Comparison of ENCODE assay signal across 1 cellular context in the genomic region with DNA sequence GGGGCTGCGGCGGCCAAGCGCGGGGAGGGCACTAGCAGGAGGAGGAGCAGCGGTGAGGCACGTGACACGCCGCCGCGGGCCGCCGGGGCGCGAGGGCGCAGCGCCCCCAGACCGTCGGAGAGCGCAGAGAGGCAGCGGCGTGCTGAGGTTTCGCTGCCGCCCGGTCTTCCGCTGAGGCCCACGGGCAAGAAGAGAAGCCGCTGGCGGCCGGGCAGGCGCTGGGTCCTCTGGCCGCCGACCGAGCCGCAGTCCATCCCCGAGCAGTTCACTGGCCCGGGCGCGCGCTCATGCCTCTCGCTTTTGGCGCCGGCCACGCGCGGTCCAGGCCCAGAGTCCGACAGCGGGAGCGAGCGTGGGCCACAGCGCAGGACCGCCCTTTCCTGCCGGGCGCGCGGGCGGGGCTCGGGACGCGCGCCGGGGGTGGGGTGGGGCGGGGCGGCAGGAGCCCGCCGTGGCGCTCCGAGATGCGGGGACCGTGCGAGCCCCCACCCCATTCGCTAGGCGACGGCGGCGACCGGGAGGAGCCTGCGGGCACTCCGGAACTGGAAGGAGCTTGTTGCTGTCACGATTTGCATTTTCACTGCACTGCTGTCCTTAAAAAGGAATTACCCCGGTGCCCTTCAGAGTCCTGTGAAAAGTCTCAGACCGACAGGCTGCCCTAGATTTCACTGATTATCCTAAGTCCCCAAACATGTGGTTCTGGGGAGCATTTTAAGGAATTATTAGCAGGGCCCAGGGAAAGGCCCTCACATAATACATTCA.
TF ChIP-seq lines count a peak whose summit lies in the region.

A gene with protein sequence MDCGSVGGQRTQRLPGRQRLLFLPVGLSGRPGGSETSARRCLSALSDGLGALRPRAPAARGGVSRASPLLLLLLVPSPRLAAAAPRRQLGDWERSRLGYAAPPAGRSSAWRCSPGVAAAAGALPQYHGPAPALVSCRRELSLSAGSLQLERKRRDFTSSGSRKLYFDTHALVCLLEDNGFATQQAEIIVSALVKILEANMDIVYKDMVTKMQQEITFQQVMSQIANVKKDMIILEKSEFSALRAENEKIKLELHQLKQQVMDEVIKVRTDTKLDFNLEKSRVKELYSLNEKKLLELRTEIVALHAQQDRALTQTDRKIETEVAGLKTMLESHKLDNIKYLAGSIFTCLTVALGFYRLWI (minus strand): TSS at position 382 of the 762 bp plus-strand sequence. CDS start 128 bp downstream, at position 254.

TF ChIP-seq in GM12878, 131 proteins besides CTCF, POLR2A, EP300 and RAD21 (continued from another document and continues in another):
- TF ChIP-seq, protein P1, sequence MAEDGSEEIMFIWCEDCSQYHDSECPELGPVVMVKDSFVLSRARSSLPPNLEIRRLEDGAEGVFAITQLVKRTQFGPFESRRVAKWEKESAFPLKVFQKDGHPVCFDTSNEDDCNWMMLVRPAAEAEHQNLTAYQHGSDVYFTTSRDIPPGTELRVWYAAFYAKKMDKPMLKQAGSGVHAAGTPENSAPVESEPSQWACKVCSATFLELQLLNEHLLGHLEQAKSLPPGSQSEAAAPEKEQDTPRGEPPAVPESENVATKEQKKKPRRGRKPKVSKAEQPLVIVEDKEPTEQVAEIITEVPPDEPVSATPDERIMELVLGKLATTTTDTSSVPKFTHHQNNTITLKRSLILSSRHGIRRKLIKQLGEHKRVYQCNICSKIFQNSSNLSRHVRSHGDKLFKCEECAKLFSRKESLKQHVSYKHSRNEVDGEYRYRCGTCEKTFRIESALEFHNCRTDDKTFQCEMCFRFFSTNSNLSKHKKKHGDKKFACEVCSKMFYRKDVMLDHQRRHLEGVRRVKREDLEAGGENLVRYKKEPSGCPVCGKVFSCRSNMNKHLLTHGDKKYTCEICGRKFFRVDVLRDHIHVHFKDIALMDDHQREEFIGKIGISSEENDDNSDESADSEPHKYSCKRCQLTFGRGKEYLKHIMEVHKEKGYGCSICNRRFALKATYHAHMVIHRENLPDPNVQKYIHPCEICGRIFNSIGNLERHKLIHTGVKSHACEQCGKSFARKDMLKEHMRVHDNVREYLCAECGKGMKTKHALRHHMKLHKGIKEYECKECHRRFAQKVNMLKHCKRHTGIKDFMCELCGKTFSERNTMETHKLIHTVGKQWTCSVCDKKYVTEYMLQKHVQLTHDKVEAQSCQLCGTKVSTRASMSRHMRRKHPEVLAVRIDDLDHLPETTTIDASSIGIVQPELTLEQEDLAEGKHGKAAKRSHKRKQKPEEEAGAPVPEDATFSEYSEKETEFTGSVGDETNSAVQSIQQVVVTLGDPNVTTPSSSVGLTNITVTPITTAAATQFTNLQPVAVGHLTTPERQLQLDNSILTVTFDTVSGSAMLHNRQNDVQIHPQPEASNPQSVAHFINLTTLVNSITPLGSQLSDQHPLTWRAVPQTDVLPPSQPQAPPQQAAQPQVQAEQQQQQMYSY (CRISPR knock-in tag; IDR thresholded peaks at IDR 0.05) = no peak
- TF ChIP-seq FOS (IDR thresholded peaks at IDR 0.05; ENCODE audit: borderline replicate concordance, extremely low read depth, insufficient read length) (no peak), CEBPB (IDR thresholded peaks at IDR 0.05; ENCODE audit: borderline replicate concordance in 1 of 2, low read depth in 2 of 2, low read length in 2 of 2) (no peak), POLR2AphosphoS2 (IDR thresholded peaks at IDR 0.05; ENCODE audit: low read depth, low read length) (peak; percentile 78; the same call in 1 of the 2 replicates), HDAC6 (IDR thresholded peaks at IDR 0.05; ENCODE audit: unreplicated experiment) (no peak), CREM (IDR thresholded peaks at IDR 0.05; ENCODE audit: low read depth) (no peak), EZH2 (IDR thresholded peaks at IDR 0.05; ENCODE audit: borderline replicate concordance, control insufficient read depth, low read depth, low read length) (no peak), SREBF2 (IDR thresholded peaks at IDR 0.05; ENCODE audit: low read length) (no peak), STAT3 (IDR thresholded peaks at IDR 0.05; ENCODE audit: low read depth, low read length) (no peak), MYB (IDR thresholded peaks at IDR 0.05; ENCODE audit: borderline replicate concordance, low read depth, low read length) (no peak), TCF3 (IDR thresholded peaks at IDR 0.05; ENCODE audit: borderline replicate concordance, insufficient read depth, low read depth, low read length) (peak; percentile 45; the same call in 1 of the 2 replicates), TCF12 (IDR thresholded peaks at IDR 0.05; ENCODE audit: low read depth, low read length) (peak; percentile 23; the same call in 1 of the 2 replicates), MEF2B (IDR thresholded peaks at IDR 0.05; ENCODE audit: partially characterized antibody, poor library complexity, severe bottlenecking) (no peak), TCF7 (IDR thresholded peaks at IDR 0.05; ENCODE audit: borderline replicate concordance) (no peak), MTA2 (IDR thresholded peaks at IDR 0.05; ENCODE audit: low read depth) (no peak), ZBED1 (IDR thresholded peaks at IDR 0.05; ENCODE audit: borderline replicate concordance) (peak; percentile 58; the same call in 1 of the 2 replicates), EED (IDR thresholded peaks at IDR 0.05; ENCODE audit: low read depth) (no peak), BRCA1 (IDR thresholded peaks at IDR 0.05; ENCODE audit: low read depth, low read length) (peak; percentile 19; the same call in 1 of the 2 replicates), SMC3 (IDR thresholded peaks at IDR 0.05; ENCODE audit: borderline replicate concordance, low read length) (no peak), CHD1 (IDR thresholded peaks at IDR 0.05; ENCODE audit: low read depth, low read length) (no peak), CHD2 (IDR thresholded peaks at IDR 0.05; ENCODE audit: borderline replicate concordance, low read depth, low read length) (0 out of 2 replicates have a peak, but pooled peaks have one; percentile 9), KLF5 (IDR thresholded peaks at IDR 0.05; ENCODE audit: partially characterized antibody) (peak; percentile 59), EGR1 (IDR thresholded peaks at IDR 0.05; ENCODE audit: borderline replicate concordance in 1 of 2, low read depth in 2 of 2, low read length in 2 of 2) (peak in 1 of 2 experiments; percentile 49; a peak in 1 of 3 replicates), SREBF1 (IDR thresholded peaks at IDR 0.05; ENCODE audit: low read length) (no peak)
- TF ChIP-seq, protein P2, sequence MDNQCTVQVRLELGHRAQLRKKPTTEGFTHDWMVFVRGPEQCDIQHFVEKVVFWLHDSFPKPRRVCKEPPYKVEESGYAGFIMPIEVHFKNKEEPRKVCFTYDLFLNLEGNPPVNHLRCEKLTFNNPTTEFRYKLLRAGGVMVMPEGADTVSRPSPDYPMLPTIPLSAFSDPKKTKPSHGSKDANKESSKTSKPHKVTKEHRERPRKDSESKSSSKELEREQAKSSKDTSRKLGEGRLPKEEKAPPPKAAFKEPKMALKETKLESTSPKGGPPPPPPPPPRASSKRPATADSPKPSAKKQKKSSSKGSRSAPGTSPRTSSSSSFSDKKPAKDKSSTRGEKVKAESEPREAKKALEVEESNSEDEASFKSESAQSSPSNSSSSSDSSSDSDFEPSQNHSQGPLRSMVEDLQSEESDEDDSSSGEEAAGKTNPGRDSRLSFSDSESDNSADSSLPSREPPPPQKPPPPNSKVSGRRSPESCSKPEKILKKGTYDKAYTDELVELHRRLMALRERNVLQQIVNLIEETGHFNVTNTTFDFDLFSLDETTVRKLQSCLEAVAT (IDR thresholded peaks at IDR 0.05) = no peak
- TF ChIP-seq, protein P3, sequence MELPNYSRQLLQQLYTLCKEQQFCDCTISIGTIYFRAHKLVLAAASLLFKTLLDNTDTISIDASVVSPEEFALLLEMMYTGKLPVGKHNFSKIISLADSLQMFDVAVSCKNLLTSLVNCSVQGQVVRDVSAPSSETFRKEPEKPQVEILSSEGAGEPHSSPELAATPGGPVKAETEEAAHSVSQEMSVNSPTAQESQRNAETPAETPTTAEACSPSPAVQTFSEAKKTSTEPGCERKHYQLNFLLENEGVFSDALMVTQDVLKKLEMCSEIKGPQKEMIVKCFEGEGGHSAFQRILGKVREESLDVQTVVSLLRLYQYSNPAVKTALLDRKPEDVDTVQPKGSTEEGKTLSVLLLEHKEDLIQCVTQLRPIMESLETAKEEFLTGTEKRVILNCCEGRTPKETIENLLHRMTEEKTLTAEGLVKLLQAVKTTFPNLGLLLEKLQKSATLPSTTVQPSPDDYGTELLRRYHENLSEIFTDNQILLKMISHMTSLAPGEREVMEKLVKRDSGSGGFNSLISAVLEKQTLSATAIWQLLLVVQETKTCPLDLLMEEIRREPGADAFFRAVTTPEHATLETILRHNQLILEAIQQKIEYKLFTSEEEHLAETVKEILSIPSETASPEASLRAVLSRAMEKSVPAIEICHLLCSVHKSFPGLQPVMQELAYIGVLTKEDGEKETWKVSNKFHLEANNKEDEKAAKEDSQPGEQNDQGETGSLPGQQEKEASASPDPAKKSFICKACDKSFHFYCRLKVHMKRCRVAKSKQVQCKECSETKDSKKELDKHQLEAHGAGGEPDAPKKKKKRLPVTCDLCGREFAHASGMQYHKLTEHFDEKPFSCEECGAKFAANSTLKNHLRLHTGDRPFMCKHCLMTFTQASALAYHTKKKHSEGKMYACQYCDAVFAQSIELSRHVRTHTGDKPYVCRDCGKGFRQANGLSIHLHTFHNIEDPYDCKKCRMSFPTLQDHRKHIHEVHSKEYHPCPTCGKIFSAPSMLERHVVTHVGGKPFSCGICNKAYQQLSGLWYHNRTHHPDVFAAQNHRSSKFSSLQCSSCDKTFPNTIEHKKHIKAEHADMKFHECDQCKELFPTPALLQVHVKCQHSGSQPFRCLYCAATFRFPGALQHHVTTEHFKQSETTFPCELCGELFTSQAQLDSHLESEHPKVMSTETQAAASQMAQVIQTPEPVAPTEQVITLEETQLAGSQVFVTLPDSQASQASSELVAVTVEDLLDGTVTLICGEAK (IDR thresholded peaks at IDR 0.05; ENCODE audit: borderline replicate concordance) = no peak
- TF ChIP-seq, protein P4, sequence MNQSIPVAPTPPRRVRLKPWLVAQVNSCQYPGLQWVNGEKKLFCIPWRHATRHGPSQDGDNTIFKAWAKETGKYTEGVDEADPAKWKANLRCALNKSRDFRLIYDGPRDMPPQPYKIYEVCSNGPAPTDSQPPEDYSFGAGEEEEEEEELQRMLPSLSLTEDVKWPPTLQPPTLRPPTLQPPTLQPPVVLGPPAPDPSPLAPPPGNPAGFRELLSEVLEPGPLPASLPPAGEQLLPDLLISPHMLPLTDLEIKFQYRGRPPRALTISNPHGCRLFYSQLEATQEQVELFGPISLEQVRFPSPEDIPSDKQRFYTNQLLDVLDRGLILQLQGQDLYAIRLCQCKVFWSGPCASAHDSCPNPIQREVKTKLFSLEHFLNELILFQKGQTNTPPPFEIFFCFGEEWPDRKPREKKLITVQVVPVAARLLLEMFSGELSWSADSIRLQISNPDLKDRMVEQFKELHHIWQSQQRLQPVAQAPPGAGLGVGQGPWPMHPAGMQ (IDR thresholded peaks at IDR 0.05; ENCODE audit: borderline replicate concordance) = no peak
- TF ChIP-seq, protein P5, sequence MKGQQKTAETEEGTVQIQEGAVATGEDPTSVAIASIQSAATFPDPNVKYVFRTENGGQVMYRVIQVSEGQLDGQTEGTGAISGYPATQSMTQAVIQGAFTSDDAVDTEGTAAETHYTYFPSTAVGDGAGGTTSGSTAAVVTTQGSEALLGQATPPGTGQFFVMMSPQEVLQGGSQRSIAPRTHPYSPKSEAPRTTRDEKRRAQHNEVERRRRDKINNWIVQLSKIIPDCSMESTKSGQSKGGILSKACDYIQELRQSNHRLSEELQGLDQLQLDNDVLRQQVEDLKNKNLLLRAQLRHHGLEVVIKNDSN (IDR thresholded peaks at IDR 0.05; ENCODE audit: borderline replicate concordance, extremely low read length, insufficient read depth, low read depth, low read length) = peak; percentile 96
- TF ChIP-seq, protein P6, sequence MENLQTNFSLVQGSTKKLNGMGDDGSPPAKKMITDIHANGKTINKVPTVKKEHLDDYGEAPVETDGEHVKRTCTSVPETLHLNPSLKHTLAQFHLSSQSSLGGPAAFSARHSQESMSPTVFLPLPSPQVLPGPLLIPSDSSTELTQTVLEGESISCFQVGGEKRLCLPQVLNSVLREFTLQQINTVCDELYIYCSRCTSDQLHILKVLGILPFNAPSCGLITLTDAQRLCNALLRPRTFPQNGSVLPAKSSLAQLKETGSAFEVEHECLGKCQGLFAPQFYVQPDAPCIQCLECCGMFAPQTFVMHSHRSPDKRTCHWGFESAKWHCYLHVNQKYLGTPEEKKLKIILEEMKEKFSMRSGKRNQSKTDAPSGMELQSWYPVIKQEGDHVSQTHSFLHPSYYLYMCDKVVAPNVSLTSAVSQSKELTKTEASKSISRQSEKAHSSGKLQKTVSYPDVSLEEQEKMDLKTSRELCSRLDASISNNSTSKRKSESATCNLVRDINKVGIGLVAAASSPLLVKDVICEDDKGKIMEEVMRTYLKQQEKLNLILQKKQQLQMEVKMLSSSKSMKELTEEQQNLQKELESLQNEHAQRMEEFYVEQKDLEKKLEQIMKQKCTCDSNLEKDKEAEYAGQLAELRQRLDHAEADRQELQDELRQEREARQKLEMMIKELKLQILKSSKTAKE (IDR thresholded peaks at IDR 0.05; ENCODE audit: low read depth, poor library complexity, severe bottlenecking) = peak; percentile 46
- TF ChIP-seq, protein P7, sequence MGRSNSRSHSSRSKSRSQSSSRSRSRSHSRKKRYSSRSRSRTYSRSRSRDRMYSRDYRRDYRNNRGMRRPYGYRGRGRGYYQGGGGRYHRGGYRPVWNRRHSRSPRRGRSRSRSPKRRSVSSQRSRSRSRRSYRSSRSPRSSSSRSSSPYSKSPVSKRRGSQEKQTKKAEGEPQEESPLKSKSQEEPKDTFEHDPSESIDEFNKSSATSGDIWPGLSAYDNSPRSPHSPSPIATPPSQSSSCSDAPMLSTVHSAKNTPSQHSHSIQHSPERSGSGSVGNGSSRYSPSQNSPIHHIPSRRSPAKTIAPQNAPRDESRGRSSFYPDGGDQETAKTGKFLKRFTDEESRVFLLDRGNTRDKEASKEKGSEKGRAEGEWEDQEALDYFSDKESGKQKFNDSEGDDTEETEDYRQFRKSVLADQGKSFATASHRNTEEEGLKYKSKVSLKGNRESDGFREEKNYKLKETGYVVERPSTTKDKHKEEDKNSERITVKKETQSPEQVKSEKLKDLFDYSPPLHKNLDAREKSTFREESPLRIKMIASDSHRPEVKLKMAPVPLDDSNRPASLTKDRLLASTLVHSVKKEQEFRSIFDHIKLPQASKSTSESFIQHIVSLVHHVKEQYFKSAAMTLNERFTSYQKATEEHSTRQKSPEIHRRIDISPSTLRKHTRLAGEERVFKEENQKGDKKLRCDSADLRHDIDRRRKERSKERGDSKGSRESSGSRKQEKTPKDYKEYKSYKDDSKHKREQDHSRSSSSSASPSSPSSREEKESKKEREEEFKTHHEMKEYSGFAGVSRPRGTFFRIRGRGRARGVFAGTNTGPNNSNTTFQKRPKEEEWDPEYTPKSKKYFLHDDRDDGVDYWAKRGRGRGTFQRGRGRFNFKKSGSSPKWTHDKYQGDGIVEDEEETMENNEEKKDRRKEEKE (IDR thresholded peaks at IDR 0.05) = 0 out of 2 replicates have a peak, but pooled peaks have one; percentile 7
- TF ChIP-seq, protein P8, sequence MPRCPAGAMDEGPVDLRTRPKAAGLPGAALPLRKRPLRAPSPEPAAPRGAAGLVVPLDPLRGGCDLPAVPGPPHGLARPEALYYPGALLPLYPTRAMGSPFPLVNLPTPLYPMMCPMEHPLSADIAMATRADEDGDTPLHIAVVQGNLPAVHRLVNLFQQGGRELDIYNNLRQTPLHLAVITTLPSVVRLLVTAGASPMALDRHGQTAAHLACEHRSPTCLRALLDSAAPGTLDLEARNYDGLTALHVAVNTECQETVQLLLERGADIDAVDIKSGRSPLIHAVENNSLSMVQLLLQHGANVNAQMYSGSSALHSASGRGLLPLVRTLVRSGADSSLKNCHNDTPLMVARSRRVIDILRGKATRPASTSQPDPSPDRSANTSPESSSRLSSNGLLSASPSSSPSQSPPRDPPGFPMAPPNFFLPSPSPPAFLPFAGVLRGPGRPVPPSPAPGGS (IDR thresholded peaks at IDR 0.05; ENCODE audit: borderline replicate concordance, insufficient read depth, low read depth, low read length, poor library complexity, severe bottlenecking) = no peak
